Comparison of ENCODE assay signal across 17 cellular contexts in the genomic region with DNA sequence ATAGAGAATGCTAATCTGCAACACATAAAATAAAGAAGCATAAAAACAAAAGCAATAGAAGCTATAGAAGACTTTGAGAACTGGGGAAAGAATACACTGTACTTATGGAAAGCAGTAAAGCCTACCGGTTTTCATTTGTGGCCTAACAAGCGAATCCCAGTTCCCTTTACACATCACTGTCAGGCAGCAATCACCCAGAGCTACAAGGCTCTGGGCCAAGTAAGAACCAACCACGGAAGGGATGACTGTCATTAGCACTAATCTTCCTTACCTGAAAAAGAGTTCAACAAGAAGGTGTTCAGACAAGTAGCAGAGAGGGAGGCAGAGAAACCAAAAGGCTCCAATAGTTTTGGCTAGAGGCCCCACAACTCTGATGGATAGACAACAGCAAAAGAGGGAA. TPM values are rescaled to one million over a fixed set of nuclear protein-coding genes. Genes with fewer than 3 reads are reported as not detected.
DNase-seq lines count a peak whose midpoint lies in the region; ATAC-seq lines count a peak whose summit lies in the region.
"Had no signal": no experiment of that assay in that cellular context is flagged by ENCODE, and none has a peak within 500 bp of the region (broad histone marks: within the 10 kb centered on the region; RNA-seq: fewer than 3 reads in every experiment).

No MANE protein-coding gene starts in this region.

- ATAC-seq in GM19043 (IDR thresholded peaks at IDR 0.05; ENCODE audit: low read depth, unreplicated experiment), result peak; percentile 48
- ATAC-seq in HG02588 (IDR thresholded peaks at IDR 0.05; ENCODE audit: unreplicated experiment), result peak; percentile 56
- ATAC-seq in naive B cell (ENCODE audit: low read depth in 2 of 2), result no peak
- no peak for ATAC-seq in HG02970 (IDR thresholded peaks at IDR 0.05; ENCODE audit: low FRiP score, unreplicated experiment)
- no peak for ATAC-seq in aorta (ENCODE audit: low FRiP score)
- no peak for ATAC-seq in GM21737 (IDR thresholded peaks at IDR 0.05; ENCODE audit: unreplicated experiment)
- ATAC-seq: left ventricle myocardium superior had no signal

- H3K27ac Mint-ChIP-seq in naive B cell, result peak overlapping the region in 5 of 6 donors; percentile 13 to 92 (median 44)
- H3K27ac Mint-ChIP-seq: type B pancreatic cell had no signal

- H3K27ac ChIP-seq in aorta (ENCODE audit: low read depth in 1 of 2, low read length in 2 of 2) (no peak overlapping the region), caudate nucleus (ENCODE audit: low read depth, low read length) (no peak overlapping the region)
- H3K27ac ChIP-seq: brain microvascular endothelial cell, hepatocyte had no signal

- H3K4me3 Mint-ChIP-seq in naive B cell, result peak overlapping the region in 4 of 8 donors; percentile 42 to 67 (median 47)
- H3K4me3 Mint-ChIP-seq: type B pancreatic cell had no signal

- peaks cover 0 to 11% of the 10 kb centered on the region in 2 donors for H3K36me3 Mint-ChIP-seq in naive B cell

- H3K36me3 ChIP-seq in aorta (ENCODE audit: control insufficient read depth in 1 of 2, insufficient read depth in 2 of 2, low read length in 1 of 2), result peaks cover 0 to 2% of the 10 kb centered on the region in 2 donors
- H3K36me3 ChIP-seq: brain microvascular endothelial cell had no signal

- intact Hi-C loops in aorta (cut with DNase I), result no loop called here

- peaks cover 69 to 83% (median 77%) of the 10 kb centered on the region in 3 donors for H3K4me1 Mint-ChIP-seq in naive B cell

- peaks cover 0 to 4% (median 0%) of the 10 kb centered on the region in 7 donors for H3K9me3 Mint-ChIP-seq in naive B cell
- H3K9me3 Mint-ChIP-seq: type B pancreatic cell had no signal

- DNase-seq in MV-4-11 (lab: John Stamatoyannopoulos, UW), result peak; percentile 43
- DNase-seq in naive B cell, result no peak
- DNase-seq in aorta, result no peak
- no peak for DNase-seq in caudate nucleus (lab: John Stamatoyannopoulos, UW)
- DNase-seq: activated CD4-positive, CD25-positive, alpha-beta regulatory T cell; activated T-cell treated with anti-CD3 and anti-CD28 coated beads, Interleukin-2, amount 50 U/mL, for 48 hours; brain microvascular endothelial cell; Caco-2; left ventricle myocardium superior; NCI-H1694 treated with DMSO at 0.1 percent for 48 hours; NCI-H82 had no signal

- no peaks in the 10 kb centered on the region for H3K9me3 ChIP-seq in aorta (ENCODE audit: control insufficient read depth, low read length)
- H3K9me3 ChIP-seq: Caco-2 had no signal

- H3K4me1 ChIP-seq in aorta (ENCODE audit: control insufficient read depth in 1 of 2, insufficient read depth in 2 of 2, low read length in 2 of 2), result peaks cover 19 to 20% of the 10 kb centered on the region in 2 donors

- WGBS in aorta, 2 donors, result 59 to 66% methylated on average over 3 of the region's 3 CpGs

- H3K27me3 ChIP-seq in aorta (ENCODE audit: control insufficient read depth in 1 of 2, insufficient read depth in 2 of 2, low read length in 1 of 2), result no peaks in the 10 kb centered on the region
- H3K27me3 ChIP-seq: brain microvascular endothelial cell, hepatocyte had no signal

- H3K27me3 Mint-ChIP-seq in naive B cell, result no peaks in the 10 kb centered on the region
- H3K27me3 Mint-ChIP-seq: type B pancreatic cell had no signal

- H3K4me3 ChIP-seq in aorta (ENCODE audit: low read length in 2 of 2), result no peak overlapping the region
- H3K4me3 ChIP-seq: hepatocyte had no signal

RNA-seq across cellular contexts. Expression of a gene that starts 15.0 kb away (rescaled TPM):
- polyA plus RNA-seq in naive B cell (ENCODE audit: low read depth in 6 of 6), result 10 to 100 TPM in 4 of 6 donors, 1 to 10 TPM in 2; 7.8 to 20.9 (median 11.7) TPM
- total RNA-seq in aorta, result 10 to 100 TPM; 78.0 to 90.0 TPM
- 10 to 100 TPM; 21.8 to 25.3 TPM for polyA plus RNA-seq in aorta

Comparison
In these comparisons a context has a peak if more than half of its experiments do, and no peak if none do; other contexts are left out.
1. ATAC-seq: peak in GM19043 (single experiment) and HG02588 (single experiment); none in naive B cell (0 of 2), HG02970 (single experiment), aorta (single experiment) and GM21737 (single experiment).